Comparison of ENCODE assay signal across 1 cellular context in genomic region chr7:98618786-98619185, GRCh38.
TF ChIP-seq lines count a peak whose summit lies in the region.

No MANE protein-coding gene starts in this region.

TF ChIP-seq in GM23338, 12 proteins besides CTCF, POLR2A, EP300 and RAD21 (continued from another document):
- TF ChIP-seq REST (IDR thresholded peaks at IDR 0.05; ENCODE audit: unreplicated experiment) (no peak), EZH2phosphoT487 (IDR thresholded peaks at IDR 0.05; ENCODE audit: unreplicated experiment) (no peak)
